ENCODE assay signal across 8 cellular contexts in genomic region chr11:119509969-119510401, GRCh38.
DNase-seq lines count a peak whose midpoint lies in the region; FAIRE-seq and TF ChIP-seq lines count a peak whose summit lies in the region.

No MANE protein-coding gene starts in this region.

- FAIRE-seq in bronchial epithelial cell (lab: Jason Lieb, UNC) (no peak), kidney (lab: Jason Lieb, UNC) (no peak)

- H3K36me3 ChIP-seq in bronchial epithelial cell (ENCODE audit: control insufficient read depth, insufficient read depth, low read length) = no peaks in the 10 kb centered on the region
- H3K36me3 ChIP-seq in kidney (ENCODE audit: control insufficient read depth in 1 of 2, insufficient read depth in 2 of 2, low read length in 2 of 2) = no peaks in the 10 kb centered on the region

- no peak overlapping the region for H3K27ac ChIP-seq in kidney (ENCODE audit: low read depth in 2 of 2, low read length in 2 of 2)

- H3K9me3 ChIP-seq in kidney (ENCODE audit: control insufficient read depth in 1 of 2, low read length in 2 of 2) = no peaks in the 10 kb centered on the region

- intact Hi-C loops in posterior cingulate gyrus (cut with DNase I) = no loop called here
- intact Hi-C loops in kidney (cut with DNase I) = no loop called here

- H3K4me1 ChIP-seq in kidney (ENCODE audit: control insufficient read depth in 1 of 2, insufficient read depth in 1 of 2, low read depth in 1 of 2, low read length in 2 of 2) = no peaks in the 10 kb centered on the region

- peaks cover 12% of the 10 kb centered on the region for H3K27me3 ChIP-seq in bronchial epithelial cell (ENCODE audit: control insufficient read depth, insufficient read depth, low read length)

- DNase-seq in activated CD4-positive, alpha-beta T cell treated with anti-CD3 and anti-CD28 coated beads, Interleukin-2, amount 50 U/mL, for 48 hours = peak; percentile 35 to 52
- no peak for DNase-seq in activated CD4-positive, alpha-beta T cell treated with anti-CD3 and anti-CD28 coated beads for 1 hour
- DNase-seq in HCEC 1CT (peak; percentile 87), NAMALWA (ENCODE audit: low spot score) (peak; percentile 79), bronchial epithelial cell (ENCODE audit: low read depth) (peak; percentile 81), posterior cingulate gyrus (peak in 6 of 10 donors; percentile 22 to 90 (median 58)), kidney (no peak), putamen (ENCODE audit: low spot score) (no peak)

- H3K4me3 ChIP-seq in bronchial epithelial cell (ENCODE audit: low read depth, low read length) (no peak overlapping the region), kidney (ENCODE audit: low read length in 2 of 2) (no peak overlapping the region)

- TF ChIP-seq CTCF in bronchial epithelial cell (IDR thresholded peaks at IDR 0.05; ENCODE audit: insufficient read depth, low read length, severe bottlenecking) (no peak), kidney (IDR thresholded peaks at IDR 0.05; ENCODE audit: borderline replicate concordance, extremely low read depth, insufficient read depth) (no peak)

- no peak overlapping the region for H3K9ac ChIP-seq in kidney (ENCODE audit: low read length in 2 of 2)

Comparison
In these comparisons a context has a peak if more than half of its experiments do, and no peak if none do; other contexts are left out.
1. DNase-seq: peak in activated CD4-positive, alpha-beta T cell treated with anti-CD3 and anti-CD28 coated beads, Interleukin-2, amount 50 U/mL, for 48 hours (2 of 2), HCEC 1CT (single experiment), NAMALWA (single experiment), bronchial epithelial cell (single experiment) and posterior cingulate gyrus (6 of 10); none in activated CD4-positive, alpha-beta T cell treated with anti-CD3 and anti-CD28 coated beads for 1 hour (single experiment), kidney (single experiment) and putamen (single experiment).